In genomic region chr7:17015575-17015974, GRCh38 we compare ENCODE assay signal across 15 cellular contexts.
A peak's percentile ranks its signal among the peaks of the same experiment; 100 is the strongest.
DNase-seq lines count a peak whose midpoint lies in the region; FAIRE-seq and TF ChIP-seq lines count a peak whose summit lies in the region.
"Had no signal": no experiment of that assay in that cellular context is flagged by ENCODE, and none has a peak within 500 bp of the region (broad histone marks: within the 10 kb centered on the region; RNA-seq: fewer than 3 reads in every experiment).

No MANE protein-coding gene starts in this region.

- no peaks in the 10 kb centered on the region for H3K36me3 ChIP-seq in ACC112 (ENCODE audit: insufficient read depth, low read length)

- no peaks in the 10 kb centered on the region for H3K27me3 Mint-ChIP-seq in mesothelial cell of epicardium (ENCODE audit: low read depth)

- H3K4me1 Mint-ChIP-seq in mesothelial cell of epicardium: peaks cover 16% of the 10 kb centered on the region

- H3K36me3 Mint-ChIP-seq in mesothelial cell of epicardium: no peaks in the 10 kb centered on the region

- H3K9me3 Mint-ChIP-seq in mesothelial cell of epicardium: peaks cover 4% of the 10 kb centered on the region

- H3K79me2 ChIP-seq in ACC112 (ENCODE audit: control insufficient read depth, insufficient read depth, low read length, unreplicated experiment): no peaks in the 10 kb centered on the region
- H3K79me2 ChIP-seq: parathyroid adenoma had no signal

- in situ Hi-C loops in astrocyte of the spinal cord (cut with HindIII; ENCODE audit: low sequenced_read_pairs): no loop called here

- H3K27ac ChIP-seq in ACC112 (ENCODE audit: low read depth, low read length): peak overlapping the region; percentile 69
- H3K27ac ChIP-seq: parathyroid adenoma, testis had no signal

- H3K4me3 ChIP-seq in ACC112 (ENCODE audit: low read depth, low read length) (peak overlapping the region; percentile 32; the same call in 1 of the 2 replicates), GM12865 (ENCODE audit: low read depth, low read length) (no peak overlapping the region), astrocyte of the spinal cord (ENCODE audit: low read depth, low read length) (no peak overlapping the region)
- H3K4me3 ChIP-seq: testis had no signal

- FAIRE-seq in D721Med (lab: Jason Lieb, UNC) (no peak), urothelium cell line (lab: Jason Lieb, UNC) (no peak)
- FAIRE-seq: HTR-8/SVneo had no signal

- peaks cover 29% of the 10 kb centered on the region for H3K4me1 ChIP-seq in ACC112 (ENCODE audit: control insufficient read depth, insufficient read depth, low read length, unreplicated experiment)
- H3K4me1 ChIP-seq: testis had no signal

- H3K4me3 Mint-ChIP-seq in mesothelial cell of epicardium: no peak overlapping the region

- TF ChIP-seq CTCF in GM12865 (IDR thresholded peaks at IDR 0.05; ENCODE audit: insufficient read depth, low read depth, low read length, missing control alignments) (no peak), astrocyte of the spinal cord (IDR thresholded peaks at IDR 0.05; ENCODE audit: low read depth, low read length) (no peak), mesothelial cell of epicardium (IDR thresholded peaks at IDR 0.05; ENCODE audit: unreplicated experiment) (no peak), D721Med (IDR thresholded peaks at IDR 0.05; ENCODE audit: insufficient read depth, missing control alignments) (no peak)

- DNase-seq in GM12865 (ENCODE audit: low read depth) (peak; percentile 29), astrocyte of the spinal cord (ENCODE audit: low read depth, low spot score) (peak; percentile 20), mesothelial cell of epicardium (ENCODE audit: low spot score in 2 of 2, unreplicated experiment in 2 of 2) (no peak), D721Med (ENCODE audit: insufficient read length, low spot score) (no peak), NCI-H2029 treated with DMSO at 0.1 percent for 48 hours (lab: John Stamatoyannopoulos, UW) (no peak), NCI-H748 (lab: John Stamatoyannopoulos, UW; ENCODE audit: unreplicated experiment) (no peak), urothelium cell line (ENCODE audit: low spot score) (no peak)
- DNase-seq: activated naive CD4-positive, alpha-beta T cell treated with Interleukin-2 at 50 U/mL for 16 hours; cerebellar nuclear complex; erythroblast; mesendoderm; testis had no signal

- no peaks in the 10 kb centered on the region for H3K27me3 ChIP-seq in ACC112 (ENCODE audit: insufficient read depth, low read length)
- H3K27me3 ChIP-seq: testis had no signal

- H3K27ac Mint-ChIP-seq in mesothelial cell of epicardium: peak overlapping the region; percentile 92

- H2AFZ ChIP-seq in ACC112 (ENCODE audit: low read length, unreplicated experiment): peak overlapping the region; percentile 96
- H2AFZ ChIP-seq: parathyroid adenoma had no signal

Comparison
In these comparisons a context has a peak if more than half of its experiments do, and no peak if none do; other contexts are left out.
1. DNase-seq: peak in GM12865 (single experiment) and astrocyte of the spinal cord (single experiment); none in mesothelial cell of epicardium (0 of 2), D721Med (single experiment), NCI-H2029 treated with DMSO at 0.1 percent for 48 hours (single experiment), NCI-H748 (single experiment) and urothelium cell line (single experiment).